ENCODE assay signal across 25 cellular contexts in the genomic region with DNA sequence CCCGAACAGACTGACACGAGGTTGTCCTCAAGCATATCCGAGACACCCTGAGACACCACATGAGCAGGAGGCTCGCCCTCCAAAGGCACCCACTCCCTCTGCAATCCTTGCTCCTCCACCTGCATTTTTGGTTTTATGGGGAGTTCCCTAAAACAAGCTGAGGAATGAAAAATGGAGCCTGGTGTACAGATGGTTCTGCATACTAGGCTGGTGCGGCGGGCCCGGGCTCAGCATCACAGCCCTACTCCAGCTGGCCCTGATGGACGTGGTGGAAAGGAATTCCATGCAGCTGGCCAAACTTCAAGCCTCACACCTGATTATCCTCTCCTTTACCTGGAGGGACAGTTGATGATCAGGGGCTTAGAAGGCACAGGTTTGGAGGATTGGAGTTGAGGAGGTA. TPM values are rescaled to one million over a fixed set of nuclear protein-coding genes. Genes with fewer than 3 reads are reported as not detected.
DNase-seq lines count a peak whose midpoint lies in the region; ATAC-seq, FAIRE-seq and TF ChIP-seq lines count a peak whose summit lies in the region.
"Had no signal": no experiment of that assay in that cellular context is flagged by ENCODE, and none has a peak within 500 bp of the region (broad histone marks: within the 10 kb centered on the region; RNA-seq: fewer than 3 reads in every experiment).

No MANE protein-coding gene starts in this region.

- peak overlapping the region; percentile 66 for H3K4me3 Mint-ChIP-seq in Caco-2 (ENCODE audit: unreplicated experiment)
- peak overlapping the region; percentile 68 for H3K4me3 Mint-ChIP-seq in WTC11
- H3K4me3 Mint-ChIP-seq: HFFc6 had no signal

- no peak overlapping the region for H2AK5ac ChIP-seq in neuronal stem cell (ENCODE audit: low read depth, low read length)

- H3K14ac ChIP-seq in neuronal stem cell (ENCODE audit: low read length), result no peak overlapping the region

- H3K27me3 Mint-ChIP-seq in Caco-2 (ENCODE audit: insufficient read depth, unreplicated experiment) (peaks cover 25% of the 10 kb centered on the region), WTC11 (ENCODE audit: low read depth) (peaks cover 55% of the 10 kb centered on the region)

- H3K9ac ChIP-seq in kidney (ENCODE audit: low read length in 2 of 2) (no peak overlapping the region), neuronal stem cell (ENCODE audit: low read depth, low read length, poor library complexity) (no peak overlapping the region)
- H3K9ac ChIP-seq: GM23248 had no signal

- no peak overlapping the region for H3K18ac ChIP-seq in neuronal stem cell (ENCODE audit: low read length)

- no peaks in the 10 kb centered on the region for H3K27me3 ChIP-seq in Caco-2 (replicated peaks; ENCODE audit: control insufficient read depth, insufficient read depth, low read length)
- peaks cover 12 to 88% (median 35%) of the 10 kb centered on the region in 3 experiments for H3K27me3 ChIP-seq in neuronal stem cell (ENCODE audit: control insufficient read depth in 3 of 3, insufficient read depth in 3 of 3, low read depth in 1 of 3, low read length in 3 of 3)
- H3K27me3 ChIP-seq in MG63, result peaks cover 17% of the 10 kb centered on the region

- intact Hi-C loops in Caco-2 (cut with micrococcal nuclease; ENCODE audit: unreplicated experiment) (no loop called here), kidney (cut with DNase I) (no loop called here)

- no peaks in the 10 kb centered on the region for H3K79me1 ChIP-seq in neuronal stem cell (ENCODE audit: low read depth, low read length)

- DNase-seq in Caco-2, result no peak
- no peak for DNase-seq in WTC11 (ENCODE audit: low spot score)
- DNase-seq in kidney, result peak; percentile 21
- DNase-seq in neuronal stem cell (ENCODE audit: low spot score), result no peak
- DNase-seq in GM19239 (ENCODE audit: insufficient read length, low spot score), result no peak
- DNase-seq in MG63, result no peak
- DNase-seq in GM12891 (ENCODE audit: insufficient read length, low spot score), result no peak
- DNase-seq: colonic mucosa; DMS153; effector memory CD4-positive, alpha-beta T cell; HFFc6; IMR-90; NCI-H146; NCI-H2107; NCI-H446; NCI-H748 treated with DMSO at 0.1 percent for 48 hours; right lobe of liver; SHP77 treated with DMSO at 0.1 percent for 48 hours had no signal

- H3K4me2 ChIP-seq in neuronal stem cell (ENCODE audit: insufficient read depth, low read length, poor library complexity, severe bottlenecking), result no peak overlapping the region

- no peak overlapping the region for H2AFZ ChIP-seq in neuronal stem cell (ENCODE audit: low read length)

- FAIRE-seq in kidney (lab: Jason Lieb, UNC) (no peak), GM19239 (lab: Jason Lieb, UNC) (no peak), GM12891 (lab: Jason Lieb, UNC) (no peak)
- FAIRE-seq: G401.6 had no signal

- TF ChIP-seq CTCF in Caco-2 (IDR thresholded peaks at IDR 0.05; ENCODE audit: insufficient read depth in 1 of 2, low read depth in 1 of 2, low read length in 1 of 2, severe bottlenecking in 1 of 2, unreplicated experiment in 1 of 2) (no peak), WTC11 (IDR thresholded peaks at IDR 0.05) (no peak), kidney (IDR thresholded peaks at IDR 0.05; ENCODE audit: borderline replicate concordance, extremely low read depth, insufficient read depth) (no peak)

- CTCF ChIA-PET in Caco-2 (lab: Charles Lee) (interaction anchor here (0.7 to 1.0 kb wide), 2 partner anchors 10 to 105 kb away, joined by 3 read pairs; no protein-coding TSS in a partner anchor), WTC11 (lab: Charles Lee) (interaction anchor here (0.8 to 1.8 kb wide), 8 partner anchors 10 to 128 kb away, joined by 3 to 17 read pairs (median 3); no protein-coding TSS in a partner anchor)

- H3K4me1 ChIP-seq in Caco-2 (no peaks in the 10 kb centered on the region), kidney (ENCODE audit: control insufficient read depth in 1 of 2, insufficient read depth in 1 of 2, low read depth in 1 of 2, low read length in 2 of 2) (no peaks in the 10 kb centered on the region), neuronal stem cell (ENCODE audit: control insufficient read depth in 2 of 2, insufficient read depth in 1 of 2, low read depth in 1 of 2, low read length in 2 of 2) (peaks cover 8 to 12% of the 10 kb centered on the region in 2 donors)
- H3K4me1 ChIP-seq: colonic mucosa had no signal

- no peak for TF ChIP-seq POLR2A in GM12891 (IDR thresholded peaks at IDR 0.05; ENCODE audit: low read depth, low read length)

- POLR2A ChIA-PET in Caco-2 (lab: Charles Lee), result no interaction called here
- POLR2A ChIA-PET in WTC11 (lab: Charles Lee), result no interaction called here

- no peak overlapping the region for H2BK12ac ChIP-seq in neuronal stem cell (ENCODE audit: low read length)

- H3K36me3 Mint-ChIP-seq in Caco-2 (ENCODE audit: insufficient read depth, unreplicated experiment) (no peaks in the 10 kb centered on the region), WTC11 (no peaks in the 10 kb centered on the region)
- H3K36me3 Mint-ChIP-seq: activated naive CD4-positive, alpha-beta T cell treated with anti-CD3 and anti-CD28 coated beads, Interleukin-2, amount 50 U/mL, for 72 hours had no signal

- H3K27ac ChIP-seq in kidney (ENCODE audit: low read depth in 2 of 2, low read length in 2 of 2) (no peak overlapping the region), neuronal stem cell (replicated peaks; ENCODE audit: low read length) (no peak overlapping the region)
- H3K27ac ChIP-seq: colonic mucosa, GM23248, right lobe of liver, tibial nerve, WERI-Rb-1 had no signal

- H3K9me3 ChIP-seq in Caco-2, result no peaks in the 10 kb centered on the region
- no peaks in the 10 kb centered on the region for H3K9me3 ChIP-seq in kidney (ENCODE audit: control insufficient read depth in 1 of 2, low read length in 2 of 2)
- H3K9me3 ChIP-seq in neuronal stem cell (replicated peaks in 1 of 2; ENCODE audit: control insufficient read depth in 2 of 2, insufficient read depth in 1 of 2, low read depth in 1 of 2, low read length in 2 of 2), result peaks cover 0 to 2% of the 10 kb centered on the region in 2 donors
- no peaks in the 10 kb centered on the region for H3K9me3 ChIP-seq in MG63
- H3K9me3 ChIP-seq: colonic mucosa, right lobe of liver, tibial nerve had no signal

- no peak overlapping the region for H2BK120ac ChIP-seq in neuronal stem cell (ENCODE audit: low read depth, low read length)

- H3K9me3 Mint-ChIP-seq in Caco-2 (ENCODE audit: unreplicated experiment) (no peaks in the 10 kb centered on the region), WTC11 (no peaks in the 10 kb centered on the region)
- H3K9me3 Mint-ChIP-seq: activated naive CD4-positive, alpha-beta T cell treated with anti-CD3 and anti-CD28 coated beads, Interleukin-2, amount 50 U/mL, for 72 hours; HFFc6 had no signal

- no peak overlapping the region for H2BK15ac ChIP-seq in neuronal stem cell (ENCODE audit: low read length)

- WGBS in neuronal stem cell (ENCODE audit: extremely low coverage in 2 of 2, insufficient read length in 2 of 2, insufficient replicate concordance in 1 of 2), 2 donors, result no CpG with 5 or more reads among the region's 8 CpGs

- H3K4me3 ChIP-seq in Caco-2 (ENCODE audit: low read depth, low read length) (no peak overlapping the region), kidney (ENCODE audit: low read length in 2 of 2) (no peak overlapping the region), neuronal stem cell (ENCODE audit: low read length in 2 of 2) (no peak overlapping the region), MG63 (no peak overlapping the region)

- H3K23ac ChIP-seq in neuronal stem cell (ENCODE audit: low read depth, low read length, poor library complexity), result peak overlapping the region; percentile 29

- no peak for ATAC-seq in WTC11
- ATAC-seq in GM21786 (IDR thresholded peaks at IDR 0.05; ENCODE audit: unreplicated experiment), result no peak

- H3K4ac ChIP-seq in neuronal stem cell (ENCODE audit: low read length), result no peak overlapping the region

- H3K27ac Mint-ChIP-seq in Caco-2 (ENCODE audit: unreplicated experiment) (no peak overlapping the region), WTC11 (no peak overlapping the region)
- H3K27ac Mint-ChIP-seq: activated naive CD4-positive, alpha-beta T cell treated with anti-CD3 and anti-CD28 coated beads, Interleukin-2, amount 50 U/mL, for 72 hours; HFFc6 had no signal

- no peaks in the 10 kb centered on the region for H3K36me3 ChIP-seq in Caco-2 (ENCODE audit: control insufficient read depth, insufficient read depth, low read length)
- no peaks in the 10 kb centered on the region for H3K36me3 ChIP-seq in kidney (ENCODE audit: control insufficient read depth in 1 of 2, insufficient read depth in 2 of 2, low read length in 2 of 2)
- H3K36me3 ChIP-seq in neuronal stem cell (replicated peaks in 1 of 2; ENCODE audit: control insufficient read depth in 2 of 2, insufficient read depth in 2 of 2, low read length in 2 of 2), result no peaks in the 10 kb centered on the region
- no peaks in the 10 kb centered on the region for H3K36me3 ChIP-seq in MG63
- H3K36me3 ChIP-seq: colonic mucosa, right lobe of liver, tibial nerve, WERI-Rb-1 had no signal

- H4K91ac ChIP-seq in neuronal stem cell (ENCODE audit: low read depth, low read length, poor library complexity), result no peak overlapping the region

- H4K8ac ChIP-seq in neuronal stem cell (ENCODE audit: low read depth, low read length), result no peak overlapping the region

- BruUV-seq in Caco-2 (replicated peaks; lab: Mats Ljungman, UMichigan), result no TSS peak

- H2BK5ac ChIP-seq in neuronal stem cell (ENCODE audit: low read length), result no peak overlapping the region

- H3K4me1 Mint-ChIP-seq in Caco-2 (ENCODE audit: low read depth, unreplicated experiment) (peaks cover 5% of the 10 kb centered on the region), WTC11 (peaks cover 26% of the 10 kb centered on the region)

TF ChIP-seq in WTC11, 78 proteins besides CTCF, POLR2A, EP300 and RAD21 (continues in another document):
- TF ChIP-seq ZBTB21 (CRISPR knock-in tag; IDR thresholded peaks at IDR 0.05; ENCODE audit: borderline replicate concordance) (no peak), IRF2 (CRISPR knock-in tag; IDR thresholded peaks at IDR 0.05; ENCODE audit: borderline replicate concordance, low read depth) (no peak)

TF ChIP-seq in GM12891, 5 proteins besides CTCF, POLR2A, EP300 and RAD21 (continues in another document):
- TF ChIP-seq PAX5 (IDR thresholded peaks at IDR 0.05; ENCODE audit: insufficient read depth, low read length, severe bottlenecking) (no peak), POU2F2 (IDR thresholded peaks at IDR 0.05; ENCODE audit: low read depth, low read length) (no peak)

RNA-seq across cellular contexts. Expression of a gene that starts 30.3 kb away (rescaled TPM):
- 0.50 and 0.53 TPM in 2 replicates for total RNA-seq in Caco-2 (2022)
- total RNA-seq in WTC11 (2021), result 1.2 to 1.7 TPM (median 1.4 TPM) in 3 replicates
- total RNA-seq in kidney, result 0.16 TPM
- 0.13 TPM for polyA plus RNA-seq in kidney (ENCODE audit: insufficient read depth, low read depth, low replicate concordance)
- polyA plus RNA-seq in neuronal stem cell (2013, experiment 1 of 2), result 0.20 TPM
- 0.22 TPM for polyA plus RNA-seq in neuronal stem cell (2013, experiment 2 of 2)
- total RNA-seq in MG63 (2014; rRNA removed; shearing (Covaris generic); ENCODE audit: low replicate concordance), result 0.07 and 0.99 TPM in 2 replicates
- polyA plus RNA-seq in GM12891 (2012; ENCODE audit: low read depth, missing spikeins), result 0.01 TPM
- total RNA-seq: GM23248, LHCN-M2 had no signal

RNA-seq across cellular contexts. Expression of a gene that starts 53.8 kb away (rescaled TPM):
- 16.5 and 18.4 TPM in 2 replicates for total RNA-seq in Caco-2 (2022)
- 113 to 203 TPM (median 189 TPM) in 3 replicates for total RNA-seq in WTC11 (2021)
- 49.6 TPM for total RNA-seq in kidney
- polyA plus RNA-seq in kidney (ENCODE audit: insufficient read depth, low read depth, low replicate concordance), result 75.4 TPM
- 22.1 TPM for polyA plus RNA-seq in neuronal stem cell (2013, experiment 1 of 2)
- polyA plus RNA-seq in neuronal stem cell (2013, experiment 2 of 2), result 22.3 TPM
- total RNA-seq in MG63 (2014; rRNA removed; shearing (Covaris generic); ENCODE audit: low replicate concordance), result 93.6 and 107 TPM in 2 replicates
- polyA plus RNA-seq in GM12891 (2012; ENCODE audit: low read depth, missing spikeins), result 84.9 TPM
